12 cellular contexts compared by ENCODE assay signal in the genomic region with DNA sequence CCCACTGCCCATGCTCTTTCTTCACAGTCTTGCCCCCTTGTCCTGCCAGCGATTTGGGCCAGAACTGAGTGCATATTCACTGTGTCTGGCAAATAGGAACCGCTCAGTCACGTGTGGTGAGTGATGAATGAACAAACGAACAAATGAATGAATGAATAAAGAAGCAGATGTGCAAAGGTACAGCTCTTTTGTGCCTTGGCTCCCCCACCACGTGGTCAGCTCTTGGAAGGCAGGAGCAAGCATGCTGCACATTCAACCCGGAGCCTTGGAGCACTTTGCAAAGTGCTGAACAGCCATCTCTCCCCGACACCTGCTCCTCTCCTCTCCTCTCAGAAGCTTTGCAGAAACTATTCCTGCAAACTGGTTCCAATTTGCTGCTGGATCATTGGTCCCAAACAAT.
"Had no signal": no experiment of that assay in that cellular context is flagged by ENCODE, and none has a peak within 500 bp of the region (broad histone marks: within the 10 kb centered on the region; RNA-seq: fewer than 3 reads in every experiment).

No MANE protein-coding gene starts in this region.

- H3K27ac Mint-ChIP-seq: neural progenitor cell had no signal

- ATAC-seq: activated T-cell treated with anti-CD3 and anti-CD28 coated beads, Interleukin-2, amount 50 U/mL, for 72 hours; left lobe of liver; pancreas had no signal

- DNase-seq: activated CD4-positive, alpha-beta T cell treated with anti-CD3 and anti-CD28 coated beads, Interleukin-2, amount 50 U/mL, for 48 hours; activated CD4-positive, CD25-positive, alpha-beta regulatory T cell treated with anti-CD3 and anti-CD28 coated beads, Interleukin-2, amount 50 U/mL, for 72 hours; activated naive CD4-positive, alpha-beta T cell; activated T-cell treated with anti-CD3 and anti-CD28 coated beads, Interleukin-2, amount 50 U/mL, for 72 hours; dermis blood vessel endothelial cell; mesendoderm; pancreas; stimulated activated CD4-positive, alpha-beta T cell treated with anti-CD3 and anti-CD28 coated beads, Interleukin-4, amount 100 ng/mL, for 4 hours; stomach; uterus had no signal

- H3K9me3 Mint-ChIP-seq: neural progenitor cell had no signal

- H3K4me3 Mint-ChIP-seq: activated T-cell treated with anti-CD3 and anti-CD28 coated beads, Interleukin-2, amount 50 U/mL, for 72 hours; neural progenitor cell had no signal
